3 cellular contexts compared by ENCODE assay signal in genomic region chr13:60174113-60174512, GRCh38.
TF ChIP-seq lines count a peak whose summit lies in the region.

No MANE protein-coding gene starts in this region.

TF ChIP-seq in HepG2, 621 proteins besides CTCF, POLR2A, EP300 and RAD21:
- TF ChIP-seq MAFK (conservative IDR thresholded peaks at IDR 0.05 in 1 of 2, IDR thresholded peaks at IDR 0.05 in 1 of 2; ENCODE audit: low read length in 2 of 2) (peak; percentile 75 to 84), MAFF (IDR thresholded peaks at IDR 0.05; ENCODE audit: low read depth, low read length) (peak; percentile 74)
- TF ChIP-seq, protein P1, sequence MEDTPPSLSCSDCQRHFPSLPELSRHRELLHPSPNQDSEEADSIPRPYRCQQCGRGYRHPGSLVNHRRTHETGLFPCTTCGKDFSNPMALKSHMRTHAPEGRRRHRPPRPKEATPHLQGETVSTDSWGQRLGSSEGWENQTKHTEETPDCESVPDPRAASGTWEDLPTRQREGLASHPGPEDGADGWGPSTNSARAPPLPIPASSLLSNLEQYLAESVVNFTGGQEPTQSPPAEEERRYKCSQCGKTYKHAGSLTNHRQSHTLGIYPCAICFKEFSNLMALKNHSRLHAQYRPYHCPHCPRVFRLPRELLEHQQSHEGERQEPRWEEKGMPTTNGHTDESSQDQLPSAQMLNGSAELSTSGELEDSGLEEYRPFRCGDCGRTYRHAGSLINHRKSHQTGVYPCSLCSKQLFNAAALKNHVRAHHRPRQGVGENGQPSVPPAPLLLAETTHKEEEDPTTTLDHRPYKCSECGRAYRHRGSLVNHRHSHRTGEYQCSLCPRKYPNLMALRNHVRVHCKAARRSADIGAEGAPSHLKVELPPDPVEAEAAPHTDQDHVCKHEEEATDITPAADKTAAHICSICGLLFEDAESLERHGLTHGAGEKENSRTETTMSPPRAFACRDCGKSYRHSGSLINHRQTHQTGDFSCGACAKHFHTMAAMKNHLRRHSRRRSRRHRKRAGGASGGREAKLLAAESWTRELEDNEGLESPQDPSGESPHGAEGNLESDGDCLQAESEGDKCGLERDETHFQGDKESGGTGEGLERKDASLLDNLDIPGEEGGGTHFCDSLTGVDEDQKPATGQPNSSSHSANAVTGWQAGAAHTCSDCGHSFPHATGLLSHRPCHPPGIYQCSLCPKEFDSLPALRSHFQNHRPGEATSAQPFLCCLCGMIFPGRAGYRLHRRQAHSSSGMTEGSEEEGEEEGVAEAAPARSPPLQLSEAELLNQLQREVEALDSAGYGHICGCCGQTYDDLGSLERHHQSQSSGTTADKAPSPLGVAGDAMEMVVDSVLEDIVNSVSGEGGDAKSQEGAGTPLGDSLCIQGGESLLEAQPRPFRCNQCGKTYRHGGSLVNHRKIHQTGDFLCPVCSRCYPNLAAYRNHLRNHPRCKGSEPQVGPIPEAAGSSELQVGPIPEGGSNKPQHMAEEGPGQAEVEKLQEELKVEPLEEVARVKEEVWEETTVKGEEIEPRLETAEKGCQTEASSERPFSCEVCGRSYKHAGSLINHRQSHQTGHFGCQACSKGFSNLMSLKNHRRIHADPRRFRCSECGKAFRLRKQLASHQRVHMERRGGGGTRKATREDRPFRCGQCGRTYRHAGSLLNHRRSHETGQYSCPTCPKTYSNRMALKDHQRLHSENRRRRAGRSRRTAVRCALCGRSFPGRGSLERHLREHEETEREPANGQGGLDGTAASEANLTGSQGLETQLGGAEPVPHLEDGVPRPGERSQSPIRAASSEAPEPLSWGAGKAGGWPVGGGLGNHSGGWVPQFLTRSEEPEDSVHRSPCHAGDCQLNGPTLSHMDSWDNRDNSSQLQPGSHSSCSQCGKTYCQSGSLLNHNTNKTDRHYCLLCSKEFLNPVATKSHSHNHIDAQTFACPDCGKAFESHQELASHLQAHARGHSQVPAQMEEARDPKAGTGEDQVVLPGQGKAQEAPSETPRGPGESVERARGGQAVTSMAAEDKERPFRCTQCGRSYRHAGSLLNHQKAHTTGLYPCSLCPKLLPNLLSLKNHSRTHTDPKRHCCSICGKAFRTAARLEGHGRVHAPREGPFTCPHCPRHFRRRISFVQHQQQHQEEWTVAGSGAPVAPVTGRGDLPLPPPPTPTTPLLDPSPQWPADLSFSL (CRISPR knock-in tag; IDR thresholded peaks at IDR 0.05): no peak
TF ChIP-seq in HepG2: peak in this region for 2.

TF ChIP-seq in IMR-90, 13 proteins besides CTCF, POLR2A, EP300 and RAD21:
- no peak for TF ChIP-seq RFX5 (IDR thresholded peaks at IDR 0.05; ENCODE audit: low read depth, low read length)
- peak; percentile 62 for TF ChIP-seq MAFK (IDR thresholded peaks at IDR 0.05; ENCODE audit: low read depth, low read length)
TF ChIP-seq in IMR-90: peak in this region for 1.

TF ChIP-seq in K562, 482 proteins besides CTCF, POLR2A, EP300 and RAD21:
- TF ChIP-seq ZNF316 (IDR thresholded peaks at IDR 0.05) (peak; percentile 90), MAFF (IDR thresholded peaks at IDR 0.05; ENCODE audit: low read length) (peak; percentile 56), MEIS2 (IDR thresholded peaks at IDR 0.05; ENCODE audit: partially characterized antibody) (no peak), NKRF (IDR thresholded peaks at IDR 0.05; ENCODE audit: borderline replicate concordance) (no peak), C11orf30 (IDR thresholded peaks at IDR 0.05; ENCODE audit: low read depth) (peak; percentile 82), ZNF561 (CRISPR knock-in tag; conservative IDR thresholded peaks at IDR 0.05) (no peak), MAFG (tag; conservative IDR thresholded peaks at IDR 0.05) (peak; percentile 60)
